ENCODE assay signal across 2 cellular contexts in the genomic region with DNA sequence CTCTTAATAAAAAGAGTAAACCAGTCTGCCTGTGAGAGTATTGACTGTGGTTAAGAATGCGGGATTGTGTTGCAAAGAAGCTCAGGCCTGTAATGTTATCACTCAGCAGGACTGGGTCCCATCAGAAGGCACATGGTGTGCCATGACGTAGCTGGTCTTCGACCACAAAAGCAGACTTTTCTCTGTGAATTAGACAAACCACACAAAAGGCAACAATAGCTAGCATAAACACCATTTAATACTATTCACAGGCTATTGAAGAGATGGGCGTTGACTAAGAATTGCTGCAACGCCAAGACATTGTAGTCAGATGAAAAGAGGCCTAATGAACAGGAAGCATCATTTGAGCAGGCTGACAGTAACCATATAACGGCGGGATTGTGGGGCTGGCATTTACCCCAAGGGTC.
TF ChIP-seq lines count a peak whose summit lies in the region.

No MANE protein-coding gene starts in this region.

TF ChIP-seq in GM23338, 12 proteins besides CTCF, POLR2A, EP300 and RAD21 (continued from another document):
- TF ChIP-seq, protein P1, sequence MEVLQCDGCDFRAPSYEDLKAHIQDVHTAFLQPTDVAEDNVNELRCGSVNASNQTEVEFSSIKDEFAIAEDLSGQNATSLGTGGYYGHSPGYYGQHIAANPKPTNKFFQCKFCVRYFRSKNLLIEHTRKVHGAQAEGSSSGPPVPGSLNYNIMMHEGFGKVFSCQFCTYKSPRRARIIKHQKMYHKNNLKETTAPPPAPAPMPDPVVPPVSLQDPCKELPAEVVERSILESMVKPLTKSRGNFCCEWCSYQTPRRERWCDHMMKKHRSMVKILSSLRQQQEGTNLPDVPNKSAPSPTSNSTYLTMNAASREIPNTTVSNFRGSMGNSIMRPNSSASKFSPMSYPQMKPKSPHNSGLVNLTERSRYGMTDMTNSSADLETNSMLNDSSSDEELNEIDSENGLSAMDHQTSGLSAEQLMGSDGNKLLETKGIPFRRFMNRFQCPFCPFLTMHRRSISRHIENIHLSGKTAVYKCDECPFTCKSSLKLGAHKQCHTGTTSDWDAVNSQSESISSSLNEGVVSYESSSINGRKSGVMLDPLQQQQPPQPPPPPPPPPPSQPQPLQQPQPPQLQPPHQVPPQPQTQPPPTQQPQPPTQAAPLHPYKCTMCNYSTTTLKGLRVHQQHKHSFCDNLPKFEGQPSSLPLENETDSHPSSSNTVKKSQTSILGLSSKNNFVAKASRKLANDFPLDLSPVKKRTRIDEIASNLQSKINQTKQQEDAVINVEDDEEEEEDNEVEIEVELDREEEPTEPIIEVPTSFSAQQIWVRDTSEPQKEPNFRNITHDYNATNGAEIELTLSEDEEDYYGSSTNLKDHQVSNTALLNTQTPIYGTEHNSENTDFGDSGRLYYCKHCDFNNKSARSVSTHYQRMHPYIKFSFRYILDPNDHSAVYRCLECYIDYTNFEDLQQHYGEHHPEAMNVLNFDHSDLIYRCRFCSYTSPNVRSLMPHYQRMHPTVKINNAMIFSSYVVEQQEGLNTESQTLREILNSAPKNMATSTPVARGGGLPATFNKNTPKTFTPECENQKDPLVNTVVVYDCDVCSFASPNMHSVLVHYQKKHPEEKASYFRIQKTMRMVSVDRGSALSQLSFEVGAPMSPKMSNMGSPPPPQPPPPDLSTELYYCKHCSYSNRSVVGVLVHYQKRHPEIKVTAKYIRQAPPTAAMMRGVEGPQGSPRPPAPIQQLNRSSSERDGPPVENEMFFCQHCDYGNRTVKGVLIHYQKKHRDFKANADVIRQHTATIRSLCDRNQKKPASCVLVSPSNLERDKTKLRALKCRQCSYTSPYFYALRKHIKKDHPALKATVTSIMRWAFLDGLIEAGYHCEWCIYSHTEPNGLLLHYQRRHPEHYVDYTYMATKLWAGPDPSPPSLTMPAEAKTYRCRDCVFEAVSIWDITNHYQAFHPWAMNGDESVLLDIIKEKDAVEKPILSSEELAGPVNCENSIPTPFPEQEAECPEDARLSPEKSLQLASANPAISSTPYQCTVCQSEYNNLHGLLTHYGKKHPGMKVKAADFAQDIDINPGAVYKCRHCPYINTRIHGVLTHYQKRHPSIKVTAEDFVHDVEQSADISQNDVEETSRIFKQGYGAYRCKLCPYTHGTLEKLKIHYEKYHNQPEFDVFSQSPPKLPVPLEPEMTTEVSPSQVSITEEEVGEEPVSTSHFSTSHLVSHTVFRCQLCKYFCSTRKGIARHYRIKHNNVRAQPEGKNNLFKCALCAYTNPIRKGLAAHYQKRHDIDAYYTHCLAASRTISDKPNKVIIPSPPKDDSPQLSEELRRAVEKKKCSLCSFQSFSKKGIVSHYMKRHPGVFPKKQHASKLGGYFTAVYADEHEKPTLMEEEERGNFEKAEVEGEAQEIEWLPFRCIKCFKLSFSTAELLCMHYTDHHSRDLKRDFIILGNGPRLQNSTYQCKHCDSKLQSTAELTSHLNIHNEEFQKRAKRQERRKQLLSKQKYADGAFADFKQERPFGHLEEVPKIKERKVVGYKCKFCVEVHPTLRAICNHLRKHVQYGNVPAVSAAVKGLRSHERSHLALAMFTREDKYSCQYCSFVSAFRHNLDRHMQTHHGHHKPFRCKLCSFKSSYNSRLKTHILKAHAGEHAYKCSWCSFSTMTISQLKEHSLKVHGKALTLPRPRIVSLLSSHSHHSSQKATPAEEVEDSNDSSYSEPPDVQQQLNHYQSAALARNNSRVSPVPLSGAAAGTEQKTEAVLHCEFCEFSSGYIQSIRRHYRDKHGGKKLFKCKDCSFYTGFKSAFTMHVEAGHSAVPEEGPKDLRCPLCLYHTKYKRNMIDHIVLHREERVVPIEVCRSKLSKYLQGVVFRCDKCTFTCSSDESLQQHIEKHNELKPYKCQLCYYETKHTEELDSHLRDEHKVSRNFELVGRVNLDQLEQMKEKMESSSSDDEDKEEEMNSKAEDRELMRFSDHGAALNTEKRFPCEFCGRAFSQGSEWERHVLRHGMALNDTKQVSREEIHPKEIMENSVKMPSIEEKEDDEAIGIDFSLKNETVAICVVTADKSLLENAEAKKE (CRISPR knock-in tag; IDR thresholded peaks at IDR 0.05), result no peak

TF ChIP-seq in neural cell, 6 proteins besides CTCF, POLR2A, EP300 and RAD21 (continued from another document):
- TF ChIP-seq, protein P2, sequence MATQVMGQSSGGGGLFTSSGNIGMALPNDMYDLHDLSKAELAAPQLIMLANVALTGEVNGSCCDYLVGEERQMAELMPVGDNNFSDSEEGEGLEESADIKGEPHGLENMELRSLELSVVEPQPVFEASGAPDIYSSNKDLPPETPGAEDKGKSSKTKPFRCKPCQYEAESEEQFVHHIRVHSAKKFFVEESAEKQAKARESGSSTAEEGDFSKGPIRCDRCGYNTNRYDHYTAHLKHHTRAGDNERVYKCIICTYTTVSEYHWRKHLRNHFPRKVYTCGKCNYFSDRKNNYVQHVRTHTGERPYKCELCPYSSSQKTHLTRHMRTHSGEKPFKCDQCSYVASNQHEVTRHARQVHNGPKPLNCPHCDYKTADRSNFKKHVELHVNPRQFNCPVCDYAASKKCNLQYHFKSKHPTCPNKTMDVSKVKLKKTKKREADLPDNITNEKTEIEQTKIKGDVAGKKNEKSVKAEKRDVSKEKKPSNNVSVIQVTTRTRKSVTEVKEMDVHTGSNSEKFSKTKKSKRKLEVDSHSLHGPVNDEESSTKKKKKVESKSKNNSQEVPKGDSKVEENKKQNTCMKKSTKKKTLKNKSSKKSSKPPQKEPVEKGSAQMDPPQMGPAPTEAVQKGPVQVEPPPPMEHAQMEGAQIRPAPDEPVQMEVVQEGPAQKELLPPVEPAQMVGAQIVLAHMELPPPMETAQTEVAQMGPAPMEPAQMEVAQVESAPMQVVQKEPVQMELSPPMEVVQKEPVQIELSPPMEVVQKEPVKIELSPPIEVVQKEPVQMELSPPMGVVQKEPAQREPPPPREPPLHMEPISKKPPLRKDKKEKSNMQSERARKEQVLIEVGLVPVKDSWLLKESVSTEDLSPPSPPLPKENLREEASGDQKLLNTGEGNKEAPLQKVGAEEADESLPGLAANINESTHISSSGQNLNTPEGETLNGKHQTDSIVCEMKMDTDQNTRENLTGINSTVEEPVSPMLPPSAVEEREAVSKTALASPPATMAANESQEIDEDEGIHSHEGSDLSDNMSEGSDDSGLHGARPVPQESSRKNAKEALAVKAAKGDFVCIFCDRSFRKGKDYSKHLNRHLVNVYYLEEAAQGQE (IDR thresholded peaks at IDR 0.05; ENCODE audit: borderline replicate concordance), result no peak
- no peak for TF ChIP-seq TAF1 (IDR thresholded peaks at IDR 0.05; ENCODE audit: low read depth)
- TF ChIP-seq SMC3 (conservative IDR thresholded peaks at IDR 0.05; ENCODE audit: poor library complexity), result no peak
